In the genomic region with DNA sequence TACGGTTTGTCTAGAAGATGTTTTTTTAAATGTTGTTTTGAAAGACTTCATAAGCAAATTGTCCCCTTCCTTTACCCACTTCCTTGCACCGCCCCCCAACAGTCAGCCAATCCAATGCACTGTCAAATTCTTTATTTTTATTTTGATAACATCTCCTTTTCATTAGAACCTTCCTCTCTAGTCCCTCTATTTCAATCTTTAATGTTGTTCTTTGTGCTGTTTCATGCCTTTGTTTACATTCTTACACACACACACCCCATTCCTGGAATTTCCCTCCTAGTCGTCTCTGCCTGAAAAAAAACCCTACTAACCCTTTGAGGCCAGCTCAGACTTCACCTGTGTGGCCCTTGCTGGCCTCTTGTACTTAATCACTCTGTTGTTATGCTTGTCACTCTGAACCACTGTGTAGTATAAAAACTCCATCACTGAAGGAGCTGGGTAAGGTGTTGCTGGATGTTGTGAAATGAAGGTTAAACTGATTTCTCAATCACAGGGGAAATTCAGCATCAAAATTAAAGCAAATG, we compare ENCODE assay signal across 10 cellular contexts.
A peak's percentile ranks its signal among the peaks of the same experiment; 100 is the strongest.
DNase-seq lines count a peak whose midpoint lies in the region; ATAC-seq and TF ChIP-seq lines count a peak whose summit lies in the region.
"Had no signal": no experiment of that assay in that cellular context is flagged by ENCODE, and none has a peak within 500 bp of the region (broad histone marks: within the 10 kb centered on the region; RNA-seq: fewer than 3 reads in every experiment).

No MANE protein-coding gene starts in this region.

- H3K4me1 Mint-ChIP-seq in dendritic cell treated with granulocyte-macrophage colony-stimulating factor and Interleukin-4, amounts not matched to agents 40 ng/mL and 50 ng/mL, for 4 days (ENCODE audit: low read depth) = peaks cover 50% of the 10 kb centered on the region

- no peak for ATAC-seq in GM18870 (IDR thresholded peaks at IDR 0.05; ENCODE audit: unreplicated experiment)

- H3K4me3 ChIP-seq in coronary artery = no peak overlapping the region

- intact Hi-C loops in dendritic cell treated with granulocyte-macrophage colony-stimulating factor and Interleukin-4, amounts not matched to agents 40 ng/mL and 50 ng/mL, for 4 days (cut with micrococcal nuclease) = loop anchor here (5.0 kb wide), 1 partner anchor 37 kb away; no protein-coding TSS in a partner anchor

- no peak overlapping the region for H3K4me3 Mint-ChIP-seq in dendritic cell treated with granulocyte-macrophage colony-stimulating factor and Interleukin-4, amounts not matched to agents 40 ng/mL and 50 ng/mL, for 4 days

- TF ChIP-seq CTCF in coronary artery (IDR thresholded peaks at IDR 0.05) = no peak

- H3K9me3 Mint-ChIP-seq in dendritic cell treated with granulocyte-macrophage colony-stimulating factor and Interleukin-4, amounts not matched to agents 40 ng/mL and 50 ng/mL, for 4 days = peaks cover 7% of the 10 kb centered on the region

- DNase-seq in EL (peak; percentile 83), LHCN-M2 (ENCODE audit: low read depth) (peak; percentile 72), mucosa of gallbladder (ENCODE audit: low spot score) (peak; percentile 80), NCI-H82 (lab: John Stamatoyannopoulos, UW) (no peak), GDM1 (lab: John Stamatoyannopoulos, UW) (no peak), coronary artery (ENCODE audit: low spot score) (no peak)
- DNase-seq: activated CD4-positive, alpha-beta T cell treated with anti-CD3 and anti-CD28 coated beads, Interleukin-2, amount 50 U/mL, for 4 hours; erythroblast had no signal

- no peak overlapping the region for H3K27ac ChIP-seq in coronary artery

- H3K27me3 Mint-ChIP-seq in dendritic cell treated with granulocyte-macrophage colony-stimulating factor and Interleukin-4, amounts not matched to agents 40 ng/mL and 50 ng/mL, for 4 days = peaks cover 1% of the 10 kb centered on the region

- peaks cover 36% of the 10 kb centered on the region for H3K36me3 Mint-ChIP-seq in dendritic cell treated with granulocyte-macrophage colony-stimulating factor and Interleukin-4, amounts not matched to agents 40 ng/mL and 50 ng/mL, for 4 days (ENCODE audit: low read depth)

- H3K27ac Mint-ChIP-seq in dendritic cell treated with granulocyte-macrophage colony-stimulating factor and Interleukin-4, amounts not matched to agents 40 ng/mL and 50 ng/mL, for 4 days = peak overlapping the region; percentile 22

Comparison
In these comparisons a context has a peak if more than half of its experiments do, and no peak if none do; other contexts are left out.
1. DNase-seq: peak in EL (single experiment), LHCN-M2 (single experiment) and mucosa of gallbladder (single experiment); none in NCI-H82 (single experiment), GDM1 (single experiment) and coronary artery (single experiment).